ENCODE assay signal across 9 cellular contexts in the genomic region with DNA sequence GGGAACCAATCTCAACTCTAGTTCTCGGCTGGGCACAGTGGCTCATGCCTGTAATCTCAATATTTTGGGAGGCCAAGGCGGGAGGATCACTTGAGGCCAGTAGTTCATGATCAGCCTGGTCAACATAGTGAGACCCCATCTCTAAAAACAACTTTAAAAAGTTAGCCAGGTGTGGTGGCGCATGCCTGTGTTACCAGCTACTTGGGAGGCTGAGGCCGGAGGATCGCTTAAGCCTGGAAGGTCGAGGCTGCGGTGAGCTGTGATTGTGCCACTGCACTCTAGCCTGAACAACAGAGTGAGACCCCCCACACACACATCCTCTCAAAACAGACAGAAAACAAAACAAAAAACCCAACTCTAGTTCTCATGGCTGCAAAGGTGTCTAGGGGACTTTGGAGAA. TPM values are rescaled to one million over a fixed set of nuclear protein-coding genes. Genes with fewer than 3 reads are reported as not detected.
DNase-seq lines count a peak whose midpoint lies in the region; ATAC-seq and TF ChIP-seq lines count a peak whose summit lies in the region.
"Had no signal": no experiment of that assay in that cellular context is flagged by ENCODE, and none has a peak within 500 bp of the region (broad histone marks: within the 10 kb centered on the region; RNA-seq: fewer than 3 reads in every experiment).

No MANE protein-coding gene starts in this region.

- no peak overlapping the region for H3K4me3 Mint-ChIP-seq in Caco-2 (ENCODE audit: unreplicated experiment)

- no peak overlapping the region for H3K4me3 ChIP-seq in Caco-2 (ENCODE audit: low read depth, low read length)
- no peak overlapping the region for H3K4me3 ChIP-seq in gastroesophageal sphincter
- peak overlapping the region in 1 of 3 donors; percentile 71 for H3K4me3 ChIP-seq in skeletal muscle tissue (ENCODE audit: low read length in 3 of 3)

- H3K36me3 Mint-ChIP-seq in Caco-2 (ENCODE audit: insufficient read depth, unreplicated experiment): peaks cover 8% of the 10 kb centered on the region

- TF ChIP-seq POLR2A in gastroesophageal sphincter (IDR thresholded peaks at IDR 0.05): no peak

- H3K9me3 ChIP-seq in Caco-2 (no peaks in the 10 kb centered on the region), gastroesophageal sphincter (no peaks in the 10 kb centered on the region), skeletal muscle tissue (ENCODE audit: control insufficient read depth in 3 of 3, low read length in 3 of 3) (no peaks in the 10 kb centered on the region)

- CTCF ChIA-PET in Caco-2 (lab: Charles Lee): interaction anchor here (1.0 kb wide), 1 partner anchor 151 kb away, joined by 3 read pairs; no protein-coding TSS in a partner anchor

- H3K27ac Mint-ChIP-seq in Caco-2 (ENCODE audit: unreplicated experiment): peak overlapping the region; percentile 15

- peaks cover 68% of the 10 kb centered on the region for H3K4me1 ChIP-seq in Caco-2
- H3K4me1 ChIP-seq in gastroesophageal sphincter: peaks cover 14 to 93% (median 83%) of the 10 kb centered on the region in 3 donors
- peaks cover 81 to 92% (median 88%) of the 10 kb centered on the region in 3 donors for H3K4me1 ChIP-seq in skeletal muscle tissue (ENCODE audit: control insufficient read depth in 3 of 3, insufficient read depth in 3 of 3, low read length in 3 of 3)

- H3K27me3 Mint-ChIP-seq in Caco-2 (ENCODE audit: insufficient read depth, unreplicated experiment): no peaks in the 10 kb centered on the region

- TF ChIP-seq EP300 in gastroesophageal sphincter (IDR thresholded peaks at IDR 0.05): no peak

- H3K36me3 ChIP-seq in Caco-2 (ENCODE audit: control insufficient read depth, insufficient read depth, low read length) (no peaks in the 10 kb centered on the region), gastroesophageal sphincter (no peaks in the 10 kb centered on the region), skeletal muscle tissue (ENCODE audit: control insufficient read depth in 3 of 3, insufficient read depth in 3 of 3, low read length in 3 of 3) (peaks cover 0 to 3% (median 0%) of the 10 kb centered on the region in 3 donors)

- H3K27me3 ChIP-seq in Caco-2 (replicated peaks; ENCODE audit: control insufficient read depth, insufficient read depth, low read length): no peaks in the 10 kb centered on the region
- H3K27me3 ChIP-seq in gastroesophageal sphincter: no peaks in the 10 kb centered on the region
- H3K27me3 ChIP-seq in skeletal muscle tissue (ENCODE audit: control insufficient read depth in 3 of 3, insufficient read depth in 3 of 3, low read length in 3 of 3): no peaks in the 10 kb centered on the region

- intact Hi-C loops in Caco-2 (cut with micrococcal nuclease; ENCODE audit: unreplicated experiment): no loop called here

- no TSS peak for BruUV-seq in Caco-2 (replicated peaks; lab: Mats Ljungman, UMichigan)

- TF ChIP-seq CTCF in Caco-2 (IDR thresholded peaks at IDR 0.05; ENCODE audit: insufficient read depth in 1 of 2, low read depth in 1 of 2, low read length in 1 of 2, severe bottlenecking in 1 of 2, unreplicated experiment in 1 of 2) (no peak), VCaP (conservative IDR thresholded peaks at IDR 0.05) (no peak), gastroesophageal sphincter (IDR thresholded peaks at IDR 0.05) (no peak)

- H3K9me3 Mint-ChIP-seq in Caco-2 (ENCODE audit: unreplicated experiment): no peaks in the 10 kb centered on the region

- POLR2A ChIA-PET in Caco-2 (lab: Charles Lee): no interaction called here

- DNase-seq in Caco-2 (no peak), iPS-NIHi7 (ENCODE audit: extremely low spot score) (no peak), Kasumi-1 (lab: John Stamatoyannopoulos, UW) (no peak)
- DNase-seq: MM.1S had no signal

- H3K9ac ChIP-seq in skeletal muscle tissue (ENCODE audit: low read depth in 1 of 3, low read length in 3 of 3): peak overlapping the region in 2 of 3 donors; percentile 81 to 92

- H3K27ac ChIP-seq in VCaP (peak overlapping the region; percentile 94), gastroesophageal sphincter (peak overlapping the region; percentile 66 to 99 (median 97)), skeletal muscle tissue (ENCODE audit: low read depth, low read length) (peak overlapping the region; percentile 99)

- ATAC-seq in gastroesophageal sphincter: no peak
- no peak for ATAC-seq in GM21360 (IDR thresholded peaks at IDR 0.05; ENCODE audit: unreplicated experiment)
- ATAC-seq in HG03280 (IDR thresholded peaks at IDR 0.05; ENCODE audit: unreplicated experiment): no peak

- 91% methylated on average over 5 of the region's 7 CpGs; no CpG with 5 or more reads in 1 of the 2 donors for WGBS in gastroesophageal sphincter (ENCODE audit: low coverage in 1 of 2), 2 donors

- peaks cover 49% of the 10 kb centered on the region for H3K4me1 Mint-ChIP-seq in Caco-2 (ENCODE audit: low read depth, unreplicated experiment)

RNA-seq across cellular contexts. Expression of a gene that starts 4.9 kb away (rescaled TPM):
- total RNA-seq in Caco-2 (2022) (27.3 and 29.3 TPM in 2 replicates), gastroesophageal sphincter (100 to 1,000 TPM in 2 of 4 donors, 10 to 100 TPM in 2; 84.8 to 133 (median 102) TPM), skeletal muscle tissue (30.8 TPM)

RNA-seq across cellular contexts. Expression of a gene that starts 13.5 kb away (rescaled TPM):
- total RNA-seq in Caco-2 (2022) (119 and 122 TPM in 2 replicates), gastroesophageal sphincter (10 to 100 TPM; 42.1 to 57.9 (median 50.3) TPM), skeletal muscle tissue (25.6 TPM)

RNA-seq across cellular contexts. Expression of a gene that starts 32.7 kb away (rescaled TPM):
- total RNA-seq in Caco-2 (2022) (8.9 and 11.3 TPM in 2 replicates), gastroesophageal sphincter (10 to 100 TPM in 3 of 4 donors, 1 to 10 TPM in 1; 1.5 to 20.4 (median 18.3) TPM), skeletal muscle tissue (1.0 TPM)

RNA-seq across cellular contexts. Expression of a gene that starts 52.5 kb away (rescaled TPM):
- total RNA-seq in Caco-2 (2022) (not detected in 2 replicates), gastroesophageal sphincter (1 to 10 TPM in 1 of 4 donors, not detected in 3; 9.3 TPM), skeletal muscle tissue (0.52 TPM)

RNA-seq across cellular contexts. Expression of a gene that starts 54.1 kb away (rescaled TPM):
- total RNA-seq in Caco-2 (2022) (82.6 and 86.9 TPM in 2 replicates), gastroesophageal sphincter (100 to 1,000 TPM in 1 of 4 donors, 10 to 100 TPM in 3; 67.0 to 107 (median 88.1) TPM), skeletal muscle tissue (53.8 TPM)
